Comparison of ENCODE assay signal across 1 cellular context in genomic region chr20:51767867-51768758, GRCh38.
TF ChIP-seq lines count a peak whose summit lies in the region.

A gene with protein sequence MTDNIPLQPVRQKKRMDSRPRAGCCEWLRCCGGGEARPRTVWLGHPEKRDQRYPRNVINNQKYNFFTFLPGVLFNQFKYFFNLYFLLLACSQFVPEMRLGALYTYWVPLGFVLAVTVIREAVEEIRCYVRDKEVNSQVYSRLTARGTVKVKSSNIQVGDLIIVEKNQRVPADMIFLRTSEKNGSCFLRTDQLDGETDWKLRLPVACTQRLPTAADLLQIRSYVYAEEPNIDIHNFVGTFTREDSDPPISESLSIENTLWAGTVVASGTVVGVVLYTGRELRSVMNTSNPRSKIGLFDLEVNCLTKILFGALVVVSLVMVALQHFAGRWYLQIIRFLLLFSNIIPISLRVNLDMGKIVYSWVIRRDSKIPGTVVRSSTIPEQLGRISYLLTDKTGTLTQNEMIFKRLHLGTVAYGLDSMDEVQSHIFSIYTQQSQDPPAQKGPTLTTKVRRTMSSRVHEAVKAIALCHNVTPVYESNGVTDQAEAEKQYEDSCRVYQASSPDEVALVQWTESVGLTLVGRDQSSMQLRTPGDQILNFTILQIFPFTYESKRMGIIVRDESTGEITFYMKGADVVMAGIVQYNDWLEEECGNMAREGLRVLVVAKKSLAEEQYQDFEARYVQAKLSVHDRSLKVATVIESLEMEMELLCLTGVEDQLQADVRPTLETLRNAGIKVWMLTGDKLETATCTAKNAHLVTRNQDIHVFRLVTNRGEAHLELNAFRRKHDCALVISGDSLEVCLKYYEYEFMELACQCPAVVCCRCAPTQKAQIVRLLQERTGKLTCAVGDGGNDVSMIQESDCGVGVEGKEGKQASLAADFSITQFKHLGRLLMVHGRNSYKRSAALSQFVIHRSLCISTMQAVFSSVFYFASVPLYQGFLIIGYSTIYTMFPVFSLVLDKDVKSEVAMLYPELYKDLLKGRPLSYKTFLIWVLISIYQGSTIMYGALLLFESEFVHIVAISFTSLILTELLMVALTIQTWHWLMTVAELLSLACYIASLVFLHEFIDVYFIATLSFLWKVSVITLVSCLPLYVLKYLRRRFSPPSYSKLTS (minus strand): TSS chr20:51768390. CDS start chr20:51768369, 21 bp downstream.

TF ChIP-seq in IMR-90, 13 proteins besides CTCF, POLR2A, EP300 and RAD21 (continued from another document):
- TF ChIP-seq MAFK (IDR thresholded peaks at IDR 0.05; ENCODE audit: low read depth, low read length) (no peak), MXI1 (IDR thresholded peaks at IDR 0.05; ENCODE audit: borderline replicate concordance, low read depth, low read length) (no peak), NFE2L2 (IDR thresholded peaks at IDR 0.05; ENCODE audit: low read depth, low read length) (no peak), FOS (IDR thresholded peaks at IDR 0.05; ENCODE audit: low read depth, low read length) (no peak)
- TF ChIP-seq, protein P1, sequence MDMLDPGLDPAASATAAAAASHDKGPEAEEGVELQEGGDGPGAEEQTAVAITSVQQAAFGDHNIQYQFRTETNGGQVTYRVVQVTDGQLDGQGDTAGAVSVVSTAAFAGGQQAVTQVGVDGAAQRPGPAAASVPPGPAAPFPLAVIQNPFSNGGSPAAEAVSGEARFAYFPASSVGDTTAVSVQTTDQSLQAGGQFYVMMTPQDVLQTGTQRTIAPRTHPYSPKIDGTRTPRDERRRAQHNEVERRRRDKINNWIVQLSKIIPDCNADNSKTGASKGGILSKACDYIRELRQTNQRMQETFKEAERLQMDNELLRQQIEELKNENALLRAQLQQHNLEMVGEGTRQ (IDR thresholded peaks at IDR 0.05; ENCODE audit: low read depth, low read length): no peak
